Comparison of ENCODE assay signal across 31 cellular contexts in the genomic region with DNA sequence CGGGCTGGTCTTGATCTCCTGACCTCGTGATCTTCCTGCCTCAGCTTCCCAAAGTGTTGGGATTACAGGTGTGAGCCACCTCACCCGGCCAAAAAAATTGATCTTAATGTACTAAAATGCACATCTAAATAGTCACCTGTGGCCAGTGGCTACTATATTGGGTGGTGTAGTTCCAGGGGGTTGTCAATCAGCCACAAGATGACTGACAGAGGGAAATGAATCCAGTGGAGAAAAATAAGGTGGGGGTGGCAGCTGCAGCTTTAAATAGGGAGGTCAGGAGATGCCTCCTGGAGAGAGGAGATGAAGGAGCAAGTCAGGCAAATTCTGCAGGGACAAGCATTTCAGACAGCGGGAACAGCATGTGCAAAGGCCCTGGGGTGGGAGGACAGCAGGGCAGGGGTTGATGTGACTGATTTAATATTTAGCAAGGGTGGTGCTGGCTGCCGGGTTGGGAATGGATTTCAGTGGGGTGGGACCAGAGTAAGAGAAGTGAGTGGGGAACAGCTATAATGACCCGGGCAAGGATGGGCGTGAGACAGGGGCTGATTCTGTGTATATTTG. TPM values are rescaled to one million over a fixed set of nuclear protein-coding genes. Genes with fewer than 3 reads are reported as not detected.
"Had no signal": no experiment of that assay in that cellular context is flagged by ENCODE, and none has a peak within 500 bp of the region (broad histone marks: within the 10 kb centered on the region; RNA-seq: fewer than 3 reads in every experiment).

No MANE protein-coding gene starts in this region.

- H3K27ac Mint-ChIP-seq: mesothelial cell of epicardium; naive B cell; natural killer cell treated with Interleukin-12 subunit alpha and Interleukin-12 subunit beta and Interleukin-15 and Interleukin-18, amount 100 ng/mL, for 72 hours had no signal

- H3K4me3 Mint-ChIP-seq: mesothelial cell of epicardium; natural killer cell treated with Interleukin-12 subunit alpha and Interleukin-12 subunit beta and Interleukin-15 and Interleukin-18, amount 100 ng/mL, for 72 hours had no signal

- ATAC-seq: foreskin keratinocyte; gastroesophageal sphincter; heart left ventricle; left lobe of liver; mucosa of descending colon; natural killer cell treated with Interleukin-12 subunit alpha and Interleukin-12 subunit beta and Interleukin-15 and Interleukin-18, amount 100 ng/mL, for 72 hours; psoas muscle; right cardiac atrium had no signal

- H3K9me3 Mint-ChIP-seq: natural killer cell treated with Interleukin-12 subunit alpha and Interleukin-12 subunit beta and Interleukin-15 and Interleukin-18, amount 100 ng/mL, for 72 hours had no signal

- DNase-seq: colonic mucosa; dermis blood vessel endothelial cell; effector memory CD4-positive, alpha-beta T cell; foreskin keratinocyte; heart left ventricle; kidney; mesenchymal stem cell; mucosa of descending colon; naive B cell; nucleus accumbens; ovary; posterior cingulate gyrus; psoas muscle; spleen; stimulated activated CD4-positive, alpha-beta T cell treated with anti-CD3 and anti-CD28 coated beads, Interleukin-2, amount 100 ng/mL, for 48 hours; stimulated activated naive CD4-positive, alpha-beta T cell; stomach; thyroid gland; trophoblast cell had no signal

- H3K4me1 Mint-ChIP-seq: mesothelial cell of epicardium, naive B cell had no signal

- H3K36me3 Mint-ChIP-seq: mesothelial cell of epicardium; natural killer cell treated with Interleukin-12 subunit alpha and Interleukin-12 subunit beta and Interleukin-15 and Interleukin-18, amount 100 ng/mL, for 72 hours had no signal

RNA-seq across cellular contexts. Expression of a gene that starts 49.4 kb away (rescaled TPM):
- total RNA-seq: endothelial cell of umbilical vein; epithelial cell of proximal tubule; fibroblast of lung; foreskin keratinocyte; kidney; lower leg skin; natural killer cell treated with Interleukin-12 subunit alpha and Interleukin-12 subunit beta and Interleukin-15 and Interleukin-18, amount 100 ng/mL, for 72 hours; subcutaneous adipose tissue; ureter; vagina had no signal
